16 cellular contexts compared by ENCODE assay signal in genomic region chr5:72412283-72413055, GRCh38.
DNase-seq lines count a peak whose midpoint lies in the region; ATAC-seq, FAIRE-seq and TF ChIP-seq lines count a peak whose summit lies in the region.
"Had no signal": no experiment of that assay in that cellular context is flagged by ENCODE, and none has a peak within 500 bp of the region (broad histone marks: within the 10 kb centered on the region; RNA-seq: fewer than 3 reads in every experiment).

No MANE protein-coding gene starts in this region.

- H4K8ac ChIP-seq in H1 (ENCODE audit: extremely low read depth, insufficient read depth, low read length), result no peak overlapping the region
- peak overlapping the region; percentile 44 for H4K8ac ChIP-seq in trophoblast cell (ENCODE audit: low read depth, low read length)

- H3K36me3 ChIP-seq in H1 (ENCODE audit: control insufficient read depth in 2 of 4, insufficient read depth in 4 of 4, low read length in 3 of 4), result no peaks in the 10 kb centered on the region
- H3K36me3 ChIP-seq in trophoblast cell (ENCODE audit: control insufficient read depth in 1 of 2, insufficient read depth in 2 of 2, low read length in 2 of 2), result no peaks in the 10 kb centered on the region
- H3K36me3 ChIP-seq in prostate gland, result no peaks in the 10 kb centered on the region
- H3K36me3 ChIP-seq in mammary epithelial cell (ENCODE audit: insufficient read depth, low read length), result no peaks in the 10 kb centered on the region

- H4K5ac ChIP-seq in H1 (ENCODE audit: insufficient read length, low read depth, low read length), result no peak overlapping the region

- no peak overlapping the region for H2BK12ac ChIP-seq in H1 (ENCODE audit: low read depth, low read length)
- peak overlapping the region; percentile 71 for H2BK12ac ChIP-seq in trophoblast cell (ENCODE audit: low read length)

- H3K79me2 ChIP-seq in H1 (ENCODE audit: control insufficient read depth in 1 of 2, insufficient read depth in 2 of 2, low read length in 2 of 2), result no peaks in the 10 kb centered on the region
- H3K79me2 ChIP-seq in trophoblast cell (ENCODE audit: control insufficient read depth, insufficient read depth, low read length, poor library complexity), result no peaks in the 10 kb centered on the region
- no peaks in the 10 kb centered on the region for H3K79me2 ChIP-seq in mammary epithelial cell (ENCODE audit: insufficient read depth, low read length)

- H3K18ac ChIP-seq in H1 (ENCODE audit: extremely low read depth, low read length), result no peak overlapping the region
- no peak overlapping the region for H3K18ac ChIP-seq in trophoblast cell (ENCODE audit: low read length)

- TF ChIP-seq CTCF in H1 (IDR thresholded peaks at IDR 0.05; ENCODE audit: control extremely low read depth in 1 of 3, insufficient read depth in 1 of 3, low read depth in 1 of 3, low read length in 3 of 3) (peak in 2 of 3 experiments; percentile 20 to 38; a peak in 2 of 4 replicates), prostate gland (IDR thresholded peaks at IDR 0.05) (no peak), mammary epithelial cell (conservative IDR thresholded peaks at IDR 0.05 in 1 of 2, IDR thresholded peaks at IDR 0.05 in 1 of 2; ENCODE audit: extremely low read depth in 1 of 2, insufficient read depth in 1 of 2, low read depth in 1 of 2, low read length in 2 of 2) (peak in 1 of 2 donors; percentile 11)

- no peaks in the 10 kb centered on the region for H3K79me1 ChIP-seq in H1 (ENCODE audit: low read depth, low read length)
- H3K79me1 ChIP-seq in trophoblast cell (ENCODE audit: low read length), result peaks cover 12% of the 10 kb centered on the region

- dilution Hi-C loops in mammary epithelial cell (cut with HindIII; ENCODE audit: low sequenced_read_pairs), result no loop called here

- TF ChIP-seq EP300 in H1 (IDR thresholded peaks at IDR 0.05; ENCODE audit: borderline replicate concordance in 1 of 2, low read depth in 2 of 2, low read length in 2 of 2), result no peak

- H3K4ac ChIP-seq in H1 (replicated peaks; ENCODE audit: insufficient read length, low read depth, low read length), result no peak overlapping the region
- H3K4ac ChIP-seq in trophoblast cell (ENCODE audit: low read depth, low read length), result peak overlapping the region; percentile 68

- H3K4me3 ChIP-seq in H1 (ENCODE audit: extremely low read depth in 1 of 4, insufficient read depth in 2 of 4, low read depth in 3 of 4, low read length in 4 of 4), result no peak overlapping the region
- no peak overlapping the region for H3K4me3 ChIP-seq in trophoblast cell (ENCODE audit: low read depth, low read length)
- no peak overlapping the region for H3K4me3 ChIP-seq in prostate gland
- no peak overlapping the region for H3K4me3 ChIP-seq in mammary epithelial cell (replicated peaks in 1 of 3; ENCODE audit: insufficient read depth in 1 of 3, low read depth in 2 of 3, low read length in 3 of 3)

- no TSS peak for BruUV-seq in mammary epithelial cell (replicated peaks; lab: Mats Ljungman, UMichigan)

- H3K27me3 ChIP-seq in H1 (replicated peaks in 1 of 4; ENCODE audit: control insufficient read depth in 3 of 4, extremely low read depth in 1 of 4, insufficient read depth in 3 of 4, low read length in 3 of 4) (no peaks in the 10 kb centered on the region), trophoblast cell (ENCODE audit: insufficient read depth, low read length) (no peaks in the 10 kb centered on the region), prostate gland (replicated peaks; ENCODE audit: insufficient read depth) (no peaks in the 10 kb centered on the region), mammary epithelial cell (ENCODE audit: insufficient read depth, low read length) (no peaks in the 10 kb centered on the region)

- H4K91ac ChIP-seq in H1 (replicated peaks; ENCODE audit: insufficient read length, low read length), result no peak overlapping the region
- peak overlapping the region; percentile 42 for H4K91ac ChIP-seq in trophoblast cell (ENCODE audit: low read depth, low read length)

- no peak overlapping the region for H2BK15ac ChIP-seq in H1 (ENCODE audit: low read length)

- H2BK5ac ChIP-seq in H1 (ENCODE audit: low read depth, low read length), result no peak overlapping the region
- H2BK5ac ChIP-seq in trophoblast cell (ENCODE audit: low read depth, low read length, poor library complexity), result peak overlapping the region; percentile 71

- H3K56ac ChIP-seq in H1 (replicated peaks; ENCODE audit: insufficient read length, low read depth, low read length), result no peak overlapping the region

- no peaks in the 10 kb centered on the region for H3K4me1 ChIP-seq in H1 (replicated peaks in 1 of 4; ENCODE audit: control insufficient read depth in 3 of 4, insufficient read depth in 4 of 4, low read length in 3 of 4)
- peaks cover 9 to 15% of the 10 kb centered on the region in 2 experiments for H3K4me1 ChIP-seq in trophoblast cell (ENCODE audit: control insufficient read depth in 1 of 2, insufficient read depth in 2 of 2, low read length in 2 of 2)
- H3K4me1 ChIP-seq in prostate gland (replicated peaks), result no peaks in the 10 kb centered on the region
- H3K4me1 ChIP-seq in mammary epithelial cell (ENCODE audit: insufficient read depth, low read length), result no peaks in the 10 kb centered on the region

- H2AFZ ChIP-seq in H1 (ENCODE audit: low read length) (no peak overlapping the region), trophoblast cell (ENCODE audit: insufficient read depth, low read length, poor library complexity) (no peak overlapping the region), mammary epithelial cell (ENCODE audit: low read depth, low read length) (no peak overlapping the region)

- H3K23ac ChIP-seq in H1 (ENCODE audit: insufficient read length) (no peak overlapping the region), trophoblast cell (ENCODE audit: low read length) (no peak overlapping the region)

- no peak for TF ChIP-seq POLR2A in H1 (IDR thresholded peaks at IDR 0.05; ENCODE audit: control extremely low read depth in 1 of 2, low read depth in 2 of 2, low read length in 2 of 2)
- no peak for TF ChIP-seq POLR2A in prostate gland (IDR thresholded peaks at IDR 0.05)

- H3K27ac ChIP-seq in H1 (ENCODE audit: low read depth, low read length), result no peak overlapping the region
- H3K27ac ChIP-seq in trophoblast cell (ENCODE audit: low read depth, low read length), result peak overlapping the region; percentile 58
- H3K27ac ChIP-seq in prostate gland, result no peak overlapping the region
- H3K27ac ChIP-seq in mammary epithelial cell (ENCODE audit: insufficient read depth, low read depth, low read length), result no peak overlapping the region

- no peak for FAIRE-seq in H1 (lab: Jason Lieb, UNC)
- FAIRE-seq: GM19239, kidney had no signal

- H2AK5ac ChIP-seq in H1 (ENCODE audit: low read depth, low read length) (no peak overlapping the region), trophoblast cell (ENCODE audit: low read length) (peak overlapping the region; percentile 41)

- ATAC-seq in GM21515 (IDR thresholded peaks at IDR 0.05; ENCODE audit: unreplicated experiment), result no peak

- no peak overlapping the region for H4K12ac ChIP-seq in trophoblast cell (ENCODE audit: low read depth, low read length)

- POLR2A ChIA-PET in H1 (lab: Charles Lee; ENCODE audit: partially characterized antibody), result interaction anchor here (0.6 kb wide), 1 partner anchor 182 kb away, joined by 3 read pairs; no protein-coding TSS in a partner anchor

- H3K9me3 ChIP-seq in H1 (ENCODE audit: insufficient read depth in 2 of 2, low read depth in 1 of 2, low read length in 1 of 2) (no peaks in the 10 kb centered on the region), trophoblast cell (ENCODE audit: insufficient read depth, low read depth, low read length) (peaks cover 3% of the 10 kb centered on the region), prostate gland (no peaks in the 10 kb centered on the region), mammary epithelial cell (replicated peaks; ENCODE audit: insufficient read depth, low read length) (no peaks in the 10 kb centered on the region)

- CTCF ChIA-PET in H1 (lab: Charles Lee; ENCODE audit: partially characterized antibody), result interaction anchor here (0.9 to 3.4 kb wide), 8 partner anchors 9 to 115 kb away, joined by 3 to 18 read pairs (median 4); no protein-coding TSS in a partner anchor
- CTCF ChIA-PET in mammary epithelial cell (lab: Charles Lee; ENCODE audit: low non-redundant PET), result no interaction called here

- WGBS in H1 (ENCODE audit: extremely low coverage in 1 of 2, insufficient coverage in 1 of 2, insufficient read length in 1 of 2, insufficient replicate concordance in 2 of 2, low coverage in 1 of 2, low lambda C conversion rate in 2 of 2, missing lambda C conversion rate in 1 of 2), 2 experiments, result 73% methylated on average over 4 of the region's 4 CpGs; no CpG with 5 or more reads in 1 of the 2 experiments
- WGBS in trophoblast cell (ENCODE audit: extremely low coverage, insufficient coverage, insufficient read length), result no CpG with 5 or more reads among the region's 4 CpGs
- 84% methylated on average over 4 of the region's 4 CpGs for WGBS in prostate gland
- 97% methylated on average over 4 of the region's 4 CpGs for WGBS in mammary epithelial cell (ENCODE audit: low coverage, missing lambda C conversion rate)

- no peak overlapping the region for H3K9ac ChIP-seq in H1 (replicated peaks in 1 of 4; ENCODE audit: extremely low read depth in 1 of 4, low read depth in 3 of 4, low read length in 3 of 4)
- no peak overlapping the region for H3K9ac ChIP-seq in trophoblast cell (ENCODE audit: low read length)
- H3K9ac ChIP-seq in mammary epithelial cell (ENCODE audit: insufficient read depth, low read length), result no peak overlapping the region

- H3K4me2 ChIP-seq in H1 (ENCODE audit: insufficient read depth in 1 of 2, low read depth in 2 of 2, low read length in 2 of 2) (no peak overlapping the region), trophoblast cell (ENCODE audit: low read length) (peak overlapping the region; percentile 8), mammary epithelial cell (ENCODE audit: insufficient read depth, low read depth, low read length) (no peak overlapping the region)

- H2BK120ac ChIP-seq in H1 (replicated peaks; ENCODE audit: low read depth, low read length) (no peak overlapping the region), trophoblast cell (ENCODE audit: insufficient read depth, low read length, poor library complexity) (peak overlapping the region; percentile 93)

- no peak overlapping the region for H2BK20ac ChIP-seq in H1 (ENCODE audit: low read length)

- H4K20me1 ChIP-seq in H1 (replicated peaks in 1 of 2; ENCODE audit: control insufficient read depth in 1 of 2, insufficient read depth in 2 of 2, low read length in 2 of 2) (no peaks in the 10 kb centered on the region), mammary epithelial cell (ENCODE audit: insufficient read depth, low read length) (no peaks in the 10 kb centered on the region)

- no peak overlapping the region for H3K14ac ChIP-seq in H1 (ENCODE audit: insufficient read length)
- peak overlapping the region; percentile 79 for H3K14ac ChIP-seq in trophoblast cell (ENCODE audit: low read length)

- TF ChIP-seq RAD21 in H1 (IDR thresholded peaks at IDR 0.05 in 1 of 2, conservative IDR thresholded peaks at IDR 0.05 in 1 of 2; ENCODE audit: low read depth in 2 of 2, low read length in 2 of 2), result peak; percentile 48 to 57

- peaks cover 3% of the 10 kb centered on the region; the same call in 1 of the 2 replicates for H3K23me2 ChIP-seq in H1 (ENCODE audit: low read depth, low read length)

- intact Hi-C loops in prostate gland (cut with DNase I) (no loop called here), mammary epithelial cell (cut with micrococcal nuclease) (no loop called here)

- in situ Hi-C loops in mammary epithelial cell (cut with MboI; ENCODE audit: low sequenced_read_pairs in 2 of 2), result no loop called here

- peak; percentile 47 for DNase-seq in ELR (ENCODE audit: low read depth)
- DNase-seq in NCI-H226, result peak; percentile 90
- no peak for DNase-seq in H1 (ENCODE audit: low read depth in 1 of 2, low spot score in 2 of 2)
- peak in 1 of 2 donors; percentile 65 for DNase-seq in trophoblast cell
- no peak for DNase-seq in prostate gland (ENCODE audit: low spot score)
- DNase-seq in mammary epithelial cell, result no peak
- DNase-seq in 8988T, result no peak
- DNase-seq: activated B cell treated with CpG ODN at 0.5 μM for 24 hours; activated naive CD4-positive, alpha-beta T cell treated with anti-CD3 and anti-CD28 coated beads for 36 hours; caudate nucleus; head of caudate nucleus; kidney; NCI-H1105 treated with DMSO at 0.1 percent for 48 hours; NCI-H510A had no signal

Comparison
In these comparisons a context has a peak if more than half of its experiments do, and no peak if none do; other contexts are left out.
1. DNase-seq: peak in ELR (single experiment) and NCI-H226 (single experiment); none in H1 (0 of 2), prostate gland (single experiment), mammary epithelial cell (single experiment) and 8988T (single experiment).
2. CTCF ChIP-seq: peak in H1 (2 of 3); none in prostate gland (0 of 4).